Comparison of ENCODE assay signal across 2 cellular contexts in genomic region chr5:124596595-124597388, GRCh38.
A peak's percentile ranks its signal among the peaks of the same experiment; 100 is the strongest.
TF ChIP-seq lines count a peak whose summit lies in the region.

No MANE protein-coding gene starts in this region.

TF ChIP-seq in K562, 482 proteins besides CTCF, POLR2A, EP300 and RAD21 (continued from another document and continues in another):
- TF ChIP-seq NR0B1 (IDR thresholded peaks at IDR 0.05; ENCODE audit: partially characterized antibody): no peak
- TF ChIP-seq PBX2 (CRISPR knock-in tag; IDR thresholded peaks at IDR 0.05; ENCODE audit: low read depth): no peak
- TF ChIP-seq PBX2 (tag; conservative IDR thresholded peaks at IDR 0.05; ENCODE audit: low read depth): peak; percentile 71
- no peak for TF ChIP-seq ZNF274 (IDR thresholded peaks at IDR 0.05; ENCODE audit: borderline replicate concordance, low read depth, low read length)
- no peak; the same call in 1 of the 2 replicates for TF ChIP-seq TCF3 (CRISPR knock-in tag; IDR thresholded peaks at IDR 0.05)
- TF ChIP-seq HMGN3 (IDR thresholded peaks at IDR 0.05; ENCODE audit: borderline replicate concordance, extremely low read depth, insufficient read length, low read depth, low read length): no peak
- TF ChIP-seq RBM15 (IDR thresholded peaks at IDR 0.05; ENCODE audit: insufficient read depth, low read length): no peak
- 0 out of 2 replicates have a peak, but pooled peaks have one; percentile 17 for TF ChIP-seq JUNB (CRISPR knock-in tag; conservative IDR thresholded peaks at IDR 0.05)
- TF ChIP-seq TAL1 (IDR thresholded peaks at IDR 0.05): no peak
- TF ChIP-seq CHCHD3 (CRISPR knock-in tag; IDR thresholded peaks at IDR 0.05): no peak
- no peak for TF ChIP-seq ATF4 (CRISPR knock-in tag; IDR thresholded peaks at IDR 0.05)
- TF ChIP-seq CC2D1A (IDR thresholded peaks at IDR 0.05): no peak
- TF ChIP-seq ELF2 (CRISPR knock-in tag; IDR thresholded peaks at IDR 0.05): no peak
- TF ChIP-seq MAFF (IDR thresholded peaks at IDR 0.05; ENCODE audit: low read length): peak; percentile 43
- no peak for TF ChIP-seq CEBPG (CRISPR knock-in tag; IDR thresholded peaks at IDR 0.05)
- TF ChIP-seq CEBPG (tag; conservative IDR thresholded peaks at IDR 0.05 in 1 of 2, IDR thresholded peaks at IDR 0.05 in 1 of 2): 0 out of 4 replicates have a peak, but pooled peaks of 1 of the 2 experiments have one; percentile 17
- TF ChIP-seq MTA1 (IDR thresholded peaks at IDR 0.05; ENCODE audit: borderline replicate concordance): peak; percentile 28; the same call in 1 of the 2 replicates
- no peak for TF ChIP-seq ZNF311 (CRISPR knock-in tag; IDR thresholded peaks at IDR 0.05)
- TF ChIP-seq ATF3 (IDR thresholded peaks at IDR 0.05): peak; percentile 90
- no peak for TF ChIP-seq ATF3 (CRISPR knock-in tag; conservative IDR thresholded peaks at IDR 0.05)

TF ChIP-seq in HepG2, 621 proteins besides CTCF, POLR2A, EP300 and RAD21 (continued from another document and continues in another):
- TF ChIP-seq ZHX2 (IDR thresholded peaks at IDR 0.05; ENCODE audit: low read depth): no peak
- no peak for TF ChIP-seq ZHX2 (CRISPR knock-in tag; IDR thresholded peaks at IDR 0.05; ENCODE audit: borderline replicate concordance)
- no peak for TF ChIP-seq SOX6 (IDR thresholded peaks at IDR 0.05)
- TF ChIP-seq SOX6 (CRISPR knock-in tag; IDR thresholded peaks at IDR 0.05): peak; percentile 79
- no peak for TF ChIP-seq PAF1 (CRISPR knock-in tag; IDR thresholded peaks at IDR 0.05)
- TF ChIP-seq MTERF4 (CRISPR knock-in tag; IDR thresholded peaks at IDR 0.05): no peak
- no peak for TF ChIP-seq POLR2G (IDR thresholded peaks at IDR 0.05; ENCODE audit: low read depth, low read length)
- TF ChIP-seq ZNF792 (CRISPR knock-in tag; IDR thresholded peaks at IDR 0.05): peak; percentile 35; the same call in 1 of the 2 replicates
- peak; percentile 88 for TF ChIP-seq MAFG (CRISPR knock-in tag; IDR thresholded peaks at IDR 0.05)
- no peak for TF ChIP-seq SPEN (CRISPR knock-in tag; IDR thresholded peaks at IDR 0.05; ENCODE audit: low read depth)
- peak; percentile 67; the same call in 1 of the 2 replicates for TF ChIP-seq CBX5 (CRISPR knock-in tag; IDR thresholded peaks at IDR 0.05; ENCODE audit: borderline replicate concordance)
- no peak for TF ChIP-seq BCL3 (CRISPR knock-in tag; IDR thresholded peaks at IDR 0.05)
- TF ChIP-seq ZBTB1 (CRISPR knock-in tag; IDR thresholded peaks at IDR 0.05; ENCODE audit: borderline replicate concordance): no peak
- TF ChIP-seq TFE3 (CRISPR knock-in tag; IDR thresholded peaks at IDR 0.05): peak; percentile 79
- TF ChIP-seq HHEX (CRISPR knock-in tag; IDR thresholded peaks at IDR 0.05): no peak
- peak; percentile 41; the same call in 1 of the 2 replicates for TF ChIP-seq HOXA3 (CRISPR knock-in tag; IDR thresholded peaks at IDR 0.05)
- TF ChIP-seq GATAD1 (CRISPR knock-in tag; IDR thresholded peaks at IDR 0.05): peak; percentile 24; the same call in 1 of the 2 replicates
- TF ChIP-seq KLF16 (CRISPR knock-in tag; IDR thresholded peaks at IDR 0.05): 0 out of 4 replicates have a peak, but pooled peaks of 1 of the 2 experiments have one; percentile 48
- TF ChIP-seq ZNF513 (CRISPR knock-in tag; conservative IDR thresholded peaks at IDR 0.05): no peak
- no peak for TF ChIP-seq SYNCRIP (IDR thresholded peaks at IDR 0.05; ENCODE audit: insufficient read depth, low read depth, low read length)
- 0 out of 2 replicates have a peak, but pooled peaks have one; percentile 31 for TF ChIP-seq ZNF331 (CRISPR knock-in tag; IDR thresholded peaks at IDR 0.05)
- no peak for TF ChIP-seq ZNF547 (CRISPR knock-in tag; IDR thresholded peaks at IDR 0.05)
- TF ChIP-seq KDM1A (CRISPR knock-in tag; IDR thresholded peaks at IDR 0.05): 0 out of 2 replicates have a peak, but pooled peaks have one; percentile 45
- TF ChIP-seq FOSL2 (CRISPR knock-in tag; IDR thresholded peaks at IDR 0.05): peak; percentile 99
- peak; percentile 49; the same call in 1 of the 2 replicates for TF ChIP-seq ZGPAT (CRISPR knock-in tag; IDR thresholded peaks at IDR 0.05)
- no peak for TF ChIP-seq RBAK (CRISPR knock-in tag; IDR thresholded peaks at IDR 0.05)
- TF ChIP-seq MAFF (IDR thresholded peaks at IDR 0.05; ENCODE audit: low read depth, low read length): peak; percentile 69
- TF ChIP-seq TFAP4 (IDR thresholded peaks at IDR 0.05; ENCODE audit: borderline replicate concordance, low read depth): peak; percentile 93
- TF ChIP-seq JUN (CRISPR knock-in tag; IDR thresholded peaks at IDR 0.05): peak; percentile 89; the same call in 1 of the 2 replicates
- TF ChIP-seq GATA4 (IDR thresholded peaks at IDR 0.05; ENCODE audit: borderline replicate concordance, low read depth): no peak
- peak; percentile 69 for TF ChIP-seq SAP130 (CRISPR knock-in tag; IDR thresholded peaks at IDR 0.05; ENCODE audit: low read depth)
- TF ChIP-seq FOXA1 (IDR thresholded peaks at IDR 0.05): no peak
- peak; percentile 63; the same call in 1 of the 2 replicates for TF ChIP-seq FOXA1 (CRISPR knock-in tag; IDR thresholded peaks at IDR 0.05)
- TF ChIP-seq PITX1 (CRISPR knock-in tag; IDR thresholded peaks at IDR 0.05): no peak
- TF ChIP-seq ZNF205 (CRISPR knock-in tag; IDR thresholded peaks at IDR 0.05): 0 out of 2 replicates have a peak, but pooled peaks have one; percentile 66
- peak; percentile 28; the same call in 1 of the 2 replicates for TF ChIP-seq ZNF12 (CRISPR knock-in tag; IDR thresholded peaks at IDR 0.05)
- TF ChIP-seq ZNF256 (CRISPR knock-in tag; conservative IDR thresholded peaks at IDR 0.05): no peak
- TF ChIP-seq ZMYM3 (CRISPR knock-in tag; IDR thresholded peaks at IDR 0.05): 0 out of 2 replicates have a peak, but pooled peaks have one; percentile 53
- peak; percentile 45; the same call in 1 of the 2 replicates for TF ChIP-seq IRF2 (CRISPR knock-in tag; IDR thresholded peaks at IDR 0.05)
- TF ChIP-seq ETV5 (CRISPR knock-in tag; IDR thresholded peaks at IDR 0.05; ENCODE audit: borderline replicate concordance): peak; percentile 34; the same call in 1 of the 2 replicates
- no peak for TF ChIP-seq DNMT3B (CRISPR knock-in tag; conservative IDR thresholded peaks at IDR 0.05)
- TF ChIP-seq TRAFD1 (CRISPR knock-in tag; IDR thresholded peaks at IDR 0.05; ENCODE audit: borderline replicate concordance): no peak
- TF ChIP-seq HDAC1 (CRISPR knock-in tag; IDR thresholded peaks at IDR 0.05): peak; percentile 43
- no peak for TF ChIP-seq CEBPB (IDR thresholded peaks at IDR 0.05; ENCODE audit: borderline replicate concordance, low read depth, low read length)
